10 cellular contexts compared by ENCODE assay signal in genomic region chr5:172455511-172456061, GRCh38. TPM values are rescaled to one million over a fixed set of nuclear protein-coding genes. Genes with fewer than 3 reads are reported as not detected.
DNase-seq lines count a peak whose midpoint lies in the region; ATAC-seq, FAIRE-seq and TF ChIP-seq lines count a peak whose summit lies in the region.
"Had no signal": no experiment of that assay in that cellular context is flagged by ENCODE, and none has a peak within 500 bp of the region (broad histone marks: within the 10 kb centered on the region; RNA-seq: fewer than 3 reads in every experiment).

No MANE protein-coding gene starts in this region.

- H3K27me3 ChIP-seq in colonic mucosa, result no peaks in the 10 kb centered on the region

- peak; percentile 65 for DNase-seq in AG08396 (ENCODE audit: low spot score)
- peak; percentile 44 for DNase-seq in colonic mucosa
- DNase-seq in mesothelial cell of epicardium (ENCODE audit: low spot score in 2 of 2, unreplicated experiment in 2 of 2), result no peak
- DNase-seq in NCI-H1417 (lab: John Stamatoyannopoulos, UW), result no peak
- no peak for DNase-seq in T-helper 1 cell
- DNase-seq in GM19239 (ENCODE audit: insufficient read length, low spot score), result no peak
- DNase-seq: activated T-cell treated with anti-CD3 and anti-CD28 coated beads for 4 hours, NCI-H2029 treated with DMSO at 0.1 percent for 48 hours had no signal

- no peak for TF ChIP-seq CTCF in colonic mucosa (IDR thresholded peaks at IDR 0.05)
- no peak for TF ChIP-seq CTCF in mesothelial cell of epicardium (IDR thresholded peaks at IDR 0.05; ENCODE audit: unreplicated experiment)

- H3K36me3 ChIP-seq in colonic mucosa, result no peaks in the 10 kb centered on the region

- no peak for FAIRE-seq in GM19239 (lab: Jason Lieb, UNC)

- H3K9me3 ChIP-seq in colonic mucosa, result no peaks in the 10 kb centered on the region

- no peak for ATAC-seq in HG03097 (IDR thresholded peaks at IDR 0.05; ENCODE audit: low FRiP score, unreplicated experiment)

- peaks cover 53% of the 10 kb centered on the region for H3K27me3 Mint-ChIP-seq in IgD-negative memory B cell
- H3K27me3 Mint-ChIP-seq in mesothelial cell of epicardium (ENCODE audit: low read depth), result no peaks in the 10 kb centered on the region

- no peaks in the 10 kb centered on the region for H3K4me1 ChIP-seq in colonic mucosa

- intact Hi-C loops in colonic mucosa (cut with DNase I), result no loop called here

- no peak overlapping the region for H3K27ac Mint-ChIP-seq in IgD-negative memory B cell
- H3K27ac Mint-ChIP-seq in mesothelial cell of epicardium, result peak overlapping the region; percentile 84

- H3K4me3 Mint-ChIP-seq in IgD-negative memory B cell (peak overlapping the region in 3 of 4 donors; percentile 16 to 91 (median 81)), mesothelial cell of epicardium (peak overlapping the region; percentile 80)

- H3K9ac ChIP-seq in colonic mucosa (ENCODE audit: low read depth in 2 of 2, low read length in 2 of 2), result no peak overlapping the region

- H3K4me3 ChIP-seq in colonic mucosa, result no peak overlapping the region

- H3K27ac ChIP-seq in colonic mucosa, result no peak overlapping the region

- peaks cover 4 to 6% (median 5%) of the 10 kb centered on the region in 3 donors for H3K4me1 Mint-ChIP-seq in IgD-negative memory B cell
- H3K4me1 Mint-ChIP-seq in mesothelial cell of epicardium, result peaks cover 37% of the 10 kb centered on the region

- H3K9me3 Mint-ChIP-seq in IgD-negative memory B cell (peaks cover 0 to 1% (median 0%) of the 10 kb centered on the region in 3 donors), mesothelial cell of epicardium (no peaks in the 10 kb centered on the region)

- H3K36me3 Mint-ChIP-seq in IgD-negative memory B cell, result peaks cover 1% of the 10 kb centered on the region
- no peaks in the 10 kb centered on the region for H3K36me3 Mint-ChIP-seq in mesothelial cell of epicardium

RNA-seq across cellular contexts. Expression of gene SH3PXD2B, which starts 1.3 kb away (rescaled TPM):
- not detected for polyA plus RNA-seq in IgD-negative memory B cell
- 10 to 100 TPM; 12.2 to 13.2 TPM for total RNA-seq in colonic mucosa
- 68.9 to 74.4 TPM (median 71.4 TPM) in 3 replicates for total RNA-seq in mesothelial cell of epicardium

Comparison
In these comparisons a context has a peak if more than half of its experiments do, and no peak if none do; other contexts are left out.
1. DNase-seq: peak in AG08396 (single experiment) and colonic mucosa (single experiment); none in mesothelial cell of epicardium (0 of 2), NCI-H1417 (0 of 3), T-helper 1 cell (0 of 5) and GM19239 (single experiment).